29 cellular contexts compared by ENCODE assay signal in genomic region chr5:110251366-110251765, GRCh38.
"Had no signal": no experiment of that assay in that cellular context is flagged by ENCODE, and none has a peak within 500 bp of the region (broad histone marks: within the 10 kb centered on the region; RNA-seq: fewer than 3 reads in every experiment).

No MANE protein-coding gene starts in this region.

- H3K4me1 ChIP-seq: foreskin keratinocyte, left ventricle myocardium inferior, uterus had no signal

- DNase-seq: activated B cell treated with CpG ODN at 0.5 μM for 24 hours; activated CD4-positive, alpha-beta T cell treated with anti-CD3 and anti-CD28 coated beads, Interleukin-2, amount 50 U/mL, for 1 hour; activated CD8-positive, alpha-beta memory T cell treated with anti-CD3 and anti-CD28 coated beads, Interleukin-2, amount 10 ng/mL, durations not matched to agents 7 days and 5 days; activated CD8-positive, alpha-beta T cell treated with anti-CD3 and anti-CD28 coated beads, Interleukin-2, amount 10 ng/mL, durations not matched to agents 7 days and 5 days; activated naive CD8-positive, alpha-beta T cell treated with anti-CD3 and anti-CD28 coated beads, Interleukin-2, amount 50 U/mL, for 24 hours; activated T-cell treated with anti-CD3 and anti-CD28 coated beads, Interleukin-2, amount 50 U/mL, for 48 hours; brain microvascular endothelial cell; effector memory CD8-positive, alpha-beta T cell; foreskin keratinocyte; glutamatergic neuron; left ventricle myocardium inferior; mesendoderm; ovary; small intestine; stimulated activated CD4-positive, alpha-beta T cell treated with anti-CD3 and anti-CD28 coated beads, Interleukin-4, amount 100 ng/mL, for 24 hours; T-cell; trophoblast cell; uterus had no signal

- H3K27ac Mint-ChIP-seq: activated B cell treated with CpG ODN at 0.5 μM for 24 hours; activated CD8-positive, alpha-beta memory T cell treated with anti-CD3 and anti-CD28 coated beads, Interleukin-2, amount 10 ng/mL, durations not matched to agents 7 days and 5 days; activated CD8-positive, alpha-beta T cell treated with anti-CD3 and anti-CD28 coated beads, Interleukin-2, amount 10 ng/mL, durations not matched to agents 7 days and 5 days; activated naive CD4-positive, alpha-beta T cell treated with anti-CD3 and anti-CD28 coated beads, Interleukin-2, amount 50 U/mL, for 24 hours; activated naive CD8-positive, alpha-beta T cell treated with anti-CD3 and anti-CD28 coated beads, Interleukin-2, amount 50 U/mL, for 24 hours; activated T-helper 2 cell treated with anti-CD3 and anti-CD28 coated beads, Interferon-gamma antibody, Interleukin-2, Interleukin-4, amounts not matched to agents 10 μg/mL and 5 μg/mL and 100 μg/mL, durations not matched to agents 14 hours and 24 hours and 36 hours; effector memory CD8-positive, alpha-beta T cell; natural killer cell treated with Interleukin-12 subunit alpha and Interleukin-12 subunit beta and Interleukin-15 and Interleukin-18, amount 100 ng/mL, for 72 hours; progenitor cell of endocrine pancreas; stimulated activated effector memory CD8-positive, alpha-beta T cell treated with anti-CD3 and anti-CD28 coated beads, Interleukin-12 subunit alpha, Interleukin-12 subunit beta, amount 100 ng/mL, for 72 hours; stimulated activated naive CD8-positive, alpha-beta T cell treated with anti-CD3 and anti-CD28 coated beads, Interleukin-15, Interleukin-2, amounts not matched to agents 100 ng/mL and 50 ng/mL, for 24 hours; T-cell had no signal

- H3K4me1 Mint-ChIP-seq: activated B cell treated with CpG ODN at 0.5 μM for 24 hours; activated CD8-positive, alpha-beta memory T cell treated with anti-CD3 and anti-CD28 coated beads, Interleukin-2, amount 10 ng/mL, durations not matched to agents 7 days and 5 days; activated naive CD4-positive, alpha-beta T cell treated with anti-CD3 and anti-CD28 coated beads, Interleukin-2, amount 50 U/mL, for 24 hours; activated naive CD8-positive, alpha-beta T cell treated with anti-CD3 and anti-CD28 coated beads, Interleukin-2, amount 50 U/mL, for 24 hours; stimulated activated effector memory CD8-positive, alpha-beta T cell treated with anti-CD3 and anti-CD28 coated beads, Interleukin-12 subunit alpha, Interleukin-12 subunit beta, amount 100 ng/mL, for 72 hours; T-cell had no signal

- H3K9me3 ChIP-seq: ovary, thoracic aorta, uterus had no signal

- H3K9me3 Mint-ChIP-seq: activated B cell treated with CpG ODN at 0.5 μM for 24 hours; activated naive CD4-positive, alpha-beta T cell treated with anti-CD3 and anti-CD28 coated beads, Interleukin-2, amount 50 U/mL, for 24 hours; activated naive CD8-positive, alpha-beta T cell treated with anti-CD3 and anti-CD28 coated beads, Interleukin-2, amount 50 U/mL, for 24 hours; activated T-helper 2 cell treated with anti-CD3 and anti-CD28 coated beads, Interferon-gamma antibody, Interleukin-2, Interleukin-4, amounts not matched to agents 10 μg/mL and 5 μg/mL and 100 μg/mL, durations not matched to agents 14 hours and 24 hours and 36 hours; effector memory CD8-positive, alpha-beta T cell; natural killer cell treated with Interleukin-12 subunit alpha and Interleukin-12 subunit beta and Interleukin-15 and Interleukin-18, amount 100 ng/mL, for 72 hours; stimulated activated effector memory CD8-positive, alpha-beta T cell treated with anti-CD3 and anti-CD28 coated beads, Interleukin-12 subunit alpha, Interleukin-12 subunit beta, amount 100 ng/mL, for 72 hours; stimulated activated naive CD8-positive, alpha-beta T cell treated with anti-CD3 and anti-CD28 coated beads, Interleukin-15, Interleukin-2, amounts not matched to agents 100 ng/mL and 50 ng/mL, for 24 hours; T-cell had no signal

- H3K27ac ChIP-seq: brain microvascular endothelial cell, coronary artery, dorsolateral prefrontal cortex, foreskin keratinocyte, left ventricle myocardium inferior, ovary, thoracic aorta, uterus had no signal

- H3K36me3 Mint-ChIP-seq: activated CD8-positive, alpha-beta memory T cell treated with anti-CD3 and anti-CD28 coated beads, Interleukin-2, amount 10 ng/mL, durations not matched to agents 7 days and 5 days; activated naive CD4-positive, alpha-beta T cell treated with anti-CD3 and anti-CD28 coated beads, Interleukin-2, amount 50 U/mL, for 24 hours; stimulated activated effector memory CD8-positive, alpha-beta T cell treated with anti-CD3 and anti-CD28 coated beads, Interleukin-12 subunit alpha, Interleukin-12 subunit beta, amount 100 ng/mL, for 72 hours; T-cell had no signal

- H3K27me3 ChIP-seq: brain microvascular endothelial cell, dorsolateral prefrontal cortex, ovary, uterus had no signal

- H3K27me3 Mint-ChIP-seq: activated B cell treated with CpG ODN at 0.5 μM for 24 hours; activated CD8-positive, alpha-beta memory T cell treated with anti-CD3 and anti-CD28 coated beads, Interleukin-2, amount 10 ng/mL, durations not matched to agents 7 days and 5 days; activated naive CD4-positive, alpha-beta T cell treated with anti-CD3 and anti-CD28 coated beads, Interleukin-2, amount 50 U/mL, for 24 hours; activated naive CD8-positive, alpha-beta T cell treated with anti-CD3 and anti-CD28 coated beads, Interleukin-2, amount 50 U/mL, for 24 hours; natural killer cell treated with Interleukin-12 subunit alpha and Interleukin-12 subunit beta and Interleukin-15 and Interleukin-18, amount 100 ng/mL, for 72 hours; progenitor cell of endocrine pancreas; stimulated activated naive CD8-positive, alpha-beta T cell treated with anti-CD3 and anti-CD28 coated beads, Interleukin-15, Interleukin-2, amounts not matched to agents 100 ng/mL and 50 ng/mL, for 24 hours; T-cell had no signal

- H3K4me3 ChIP-seq: coronary artery, dorsolateral prefrontal cortex, left ventricle myocardium inferior, lung, ovary, thoracic aorta, uterus had no signal

- ATAC-seq: activated CD8-positive, alpha-beta memory T cell treated with anti-CD3 and anti-CD28 coated beads, Interleukin-2, amount 10 ng/mL, durations not matched to agents 7 days and 5 days; activated CD8-positive, alpha-beta T cell treated with anti-CD3 and anti-CD28 coated beads, Interleukin-2, amount 10 ng/mL, durations not matched to agents 7 days and 5 days; activated naive CD8-positive, alpha-beta T cell treated with anti-CD3 and anti-CD28 coated beads, Interleukin-2, amount 50 U/mL, for 24 hours; effector memory CD8-positive, alpha-beta T cell; foreskin keratinocyte; natural killer cell treated with Interleukin-12 subunit alpha and Interleukin-12 subunit beta and Interleukin-15 and Interleukin-18, amount 100 ng/mL, for 72 hours; sciatic nerve; stimulated activated effector memory CD8-positive, alpha-beta T cell treated with anti-CD3 and anti-CD28 coated beads, Interleukin-12 subunit alpha, Interleukin-12 subunit beta, amount 100 ng/mL, for 72 hours; T-cell had no signal

- H3K4me3 Mint-ChIP-seq: activated B cell treated with CpG ODN at 0.5 μM for 24 hours; activated CD8-positive, alpha-beta memory T cell treated with anti-CD3 and anti-CD28 coated beads, Interleukin-2, amount 10 ng/mL, durations not matched to agents 7 days and 5 days; activated CD8-positive, alpha-beta T cell treated with anti-CD3 and anti-CD28 coated beads, Interleukin-2, amount 10 ng/mL, durations not matched to agents 7 days and 5 days; activated naive CD4-positive, alpha-beta T cell treated with anti-CD3 and anti-CD28 coated beads, Interleukin-2, amount 50 U/mL, for 24 hours; activated naive CD8-positive, alpha-beta T cell treated with anti-CD3 and anti-CD28 coated beads, Interleukin-2, amount 50 U/mL, for 24 hours; effector memory CD8-positive, alpha-beta T cell; natural killer cell treated with Interleukin-12 subunit alpha and Interleukin-12 subunit beta and Interleukin-15 and Interleukin-18, amount 100 ng/mL, for 72 hours; stimulated activated effector memory CD8-positive, alpha-beta T cell treated with anti-CD3 and anti-CD28 coated beads, Interleukin-12 subunit alpha, Interleukin-12 subunit beta, amount 100 ng/mL, for 72 hours; stimulated activated naive CD8-positive, alpha-beta T cell treated with anti-CD3 and anti-CD28 coated beads, Interleukin-15, Interleukin-2, amounts not matched to agents 100 ng/mL and 50 ng/mL, for 24 hours; T-cell had no signal

- H3K36me3 ChIP-seq: brain microvascular endothelial cell, left ventricle myocardium inferior, ovary, thoracic aorta, uterus had no signal
